In the genomic region with DNA sequence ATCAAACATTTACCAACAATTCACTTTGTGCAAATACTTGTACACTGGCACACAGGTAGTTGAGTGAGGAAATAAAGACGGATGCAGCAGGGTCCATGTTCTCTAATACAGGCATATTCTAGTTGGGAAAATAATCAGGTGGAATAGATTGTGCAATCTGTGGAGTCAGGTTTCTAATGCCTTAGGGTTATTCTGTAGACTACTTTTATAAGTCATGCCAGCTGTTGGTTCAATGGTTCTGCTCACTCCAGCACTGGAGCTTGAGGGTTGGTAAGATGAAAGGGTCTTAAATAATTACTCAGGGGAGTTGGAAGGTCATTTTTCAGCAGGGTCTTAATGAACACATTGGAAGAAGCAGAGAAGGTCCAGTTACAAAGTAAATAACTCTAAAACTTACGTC, we compare ENCODE assay signal across 13 cellular contexts.
"Had no signal": no experiment of that assay in that cellular context is flagged by ENCODE, and none has a peak within 500 bp of the region (broad histone marks: within the 10 kb centered on the region; RNA-seq: fewer than 3 reads in every experiment).

No MANE protein-coding gene starts in this region.

- H3K79me2 ChIP-seq: parathyroid adenoma had no signal

- H3K4me1 ChIP-seq: ascending aorta, parathyroid adenoma had no signal

- H3K27ac ChIP-seq: ascending aorta, parathyroid adenoma, VCaP had no signal

- ATAC-seq: activated CD4-positive, alpha-beta T cell treated with anti-CD3 and anti-CD28 coated beads for 36 hours; activated CD8-positive, alpha-beta T cell treated with anti-CD3 and anti-CD28 coated beads for 36 hours; activated naive CD8-positive, alpha-beta T cell treated with anti-CD3 and anti-CD28 coated beads, Interleukin-2, amount 50 U/mL, for 24 hours; activated T-cell treated with anti-CD3 and anti-CD28 coated beads, Interleukin-2, amount 50 U/mL, for 72 hours had no signal

- FAIRE-seq: colon, endothelial cell of umbilical vein, keratinocyte had no signal

- H3K9me3 ChIP-seq: ascending aorta had no signal

- DNase-seq: activated CD4-positive, alpha-beta T cell treated with anti-CD3 and anti-CD28 coated beads for 36 hours; activated CD8-positive, alpha-beta memory T cell treated with anti-CD3 and anti-CD28 coated beads, Interleukin-2, amount 50 U/mL, for 4 hours; activated CD8-positive, alpha-beta T cell treated with anti-CD3 and anti-CD28 coated beads for 36 hours; activated naive CD8-positive, alpha-beta T cell treated with anti-CD3 and anti-CD28 coated beads, Interleukin-2, amount 50 U/mL, for 24 hours; activated T-cell treated with anti-CD3 and anti-CD28 coated beads, Interleukin-2, amount 50 U/mL, for 72 hours; retina; stimulated activated CD4-positive, alpha-beta T cell treated with anti-CD3 and anti-CD28 coated beads, Interleukin-4, amount 100 ng/mL, for 4 hours had no signal

- H2AFZ ChIP-seq: parathyroid adenoma had no signal

- H3K9ac ChIP-seq: parathyroid adenoma had no signal

- H3K4me3 ChIP-seq: ascending aorta had no signal

- H3K27me3 ChIP-seq: ascending aorta had no signal
